ENCODE assay signal across 24 cellular contexts in the genomic region with DNA sequence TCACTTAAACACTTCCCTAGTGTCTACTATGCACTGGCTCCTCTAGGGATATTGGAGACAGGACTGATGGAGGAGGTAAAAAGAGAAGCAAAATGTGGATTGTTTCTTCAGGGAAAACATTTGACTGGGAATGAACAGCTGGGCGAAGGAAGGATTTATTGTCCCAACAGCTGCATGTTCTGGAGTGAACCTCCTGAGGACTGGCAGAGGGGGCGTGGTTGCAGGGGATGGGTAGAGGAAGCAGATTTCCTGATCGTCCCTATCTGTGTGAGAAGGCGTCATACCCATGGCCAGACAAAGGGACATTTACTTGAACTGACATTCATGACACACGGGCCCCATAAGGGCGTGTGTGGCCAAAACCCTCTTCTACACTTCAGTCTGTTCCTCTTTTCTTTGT.
"Had no signal": no experiment of that assay in that cellular context is flagged by ENCODE, and none has a peak within 500 bp of the region (broad histone marks: within the 10 kb centered on the region; RNA-seq: fewer than 3 reads in every experiment).

No MANE protein-coding gene starts in this region.

- H3K27ac Mint-ChIP-seq: activated CD4-positive, alpha-beta T cell treated with anti-CD3 and anti-CD28 coated beads for 36 hours; activated CD8-positive, alpha-beta memory T cell treated with anti-CD3 and anti-CD28 coated beads, Interleukin-2, amount 10 ng/mL, durations not matched to agents 7 days and 5 days; activated naive CD4-positive, alpha-beta T cell treated with anti-CD3 and anti-CD28 coated beads, Interleukin-2, amount 50 U/mL, for 24 hours; activated T-cell treated with anti-CD3 and anti-CD28 coated beads, Interleukin-2, amount 50 U/mL, for 24 hours; activated T-helper 1 cell treated with anti-CD3 and anti-CD28 coated beads, Interleukin-12 subunit alpha, Interleukin-12 subunit beta, Interleukin-2, Interleukin-4 antibody, amounts not matched to agents 30 ng/mL and 10 ng/mL and 1 ng/mL, durations not matched to agents 14 hours and 24 hours and 36 hours; T-helper 1 cell treated with Interleukin-12 subunit alpha and Interleukin-12 subunit beta and Interleukin-4 antibody, amounts not matched to agents 30 μg/mL and 1 μg/mL, for 36 hours had no signal

- H3K9me3 ChIP-seq: breast epithelium, Peyer's patch had no signal

- DNase-seq: activated CD4-positive, alpha-beta T cell treated with anti-CD3 and anti-CD28 coated beads, Interleukin-2, amount 50 U/mL, for 4 hours; activated CD8-positive, alpha-beta memory T cell treated with anti-CD3 and anti-CD28 coated beads, Interleukin-2, amount 10 ng/mL, durations not matched to agents 7 days and 5 days; activated effector memory CD4-positive, alpha-beta T cell treated with Interleukin-2 at 50 U/mL for 16 hours; activated naive CD4-positive, alpha-beta T cell; activated T-cell treated with anti-CD3 and anti-CD28 coated beads, Interleukin-2, amount 50 U/mL, for 24 hours; aorta; caudate nucleus; Kasumi-1; NCI-H146; NCI-H1930; NCI-H2171; NCI-H2227 treated with DMSO at 0.1 percent for 48 hours; NCI-H774; NK-92 treated with Interleukin-12 subunit alpha and Interleukin-12 subunit beta, amount 100 ng/mL, for 24 hours; Peyer's patch; Right ventricle myocardium superior; T-helper 9 cell had no signal

- H3K27ac ChIP-seq: breast epithelium, Peyer's patch, RWPE1, VCaP had no signal

- H3K4me3 Mint-ChIP-seq: activated CD4-positive, alpha-beta T cell treated with anti-CD3 and anti-CD28 coated beads for 36 hours; activated CD8-positive, alpha-beta memory T cell treated with anti-CD3 and anti-CD28 coated beads, Interleukin-2, amount 10 ng/mL, durations not matched to agents 7 days and 5 days; activated naive CD4-positive, alpha-beta T cell treated with anti-CD3 and anti-CD28 coated beads, Interleukin-2, amount 50 U/mL, for 24 hours; activated T-cell treated with anti-CD3 and anti-CD28 coated beads, Interleukin-2, amount 50 U/mL, for 24 hours; activated T-helper 1 cell treated with anti-CD3 and anti-CD28 coated beads, Interleukin-12 subunit alpha, Interleukin-12 subunit beta, Interleukin-2, Interleukin-4 antibody, amounts not matched to agents 30 ng/mL and 10 ng/mL and 1 ng/mL, durations not matched to agents 14 hours and 24 hours and 36 hours; T-helper 1 cell treated with Interleukin-12 subunit alpha and Interleukin-12 subunit beta and Interleukin-4 antibody, amounts not matched to agents 30 μg/mL and 1 μg/mL, for 36 hours had no signal

- H3K4me3 ChIP-seq: breast epithelium, Peyer's patch had no signal

- H3K9me3 Mint-ChIP-seq: activated T-cell treated with anti-CD3 and anti-CD28 coated beads, Interleukin-2, amount 50 U/mL, for 24 hours had no signal

- H3K27me3 Mint-ChIP-seq: activated CD4-positive, alpha-beta T cell treated with anti-CD3 and anti-CD28 coated beads for 36 hours; activated CD8-positive, alpha-beta memory T cell treated with anti-CD3 and anti-CD28 coated beads, Interleukin-2, amount 10 ng/mL, durations not matched to agents 7 days and 5 days; activated T-cell treated with anti-CD3 and anti-CD28 coated beads, Interleukin-2, amount 50 U/mL, for 24 hours had no signal

- H3K27me3 ChIP-seq: breast epithelium, Peyer's patch had no signal

- H3K4me1 ChIP-seq: breast epithelium, Peyer's patch had no signal

- H3K4me1 Mint-ChIP-seq: activated CD4-positive, alpha-beta T cell treated with anti-CD3 and anti-CD28 coated beads for 36 hours; activated CD8-positive, alpha-beta memory T cell treated with anti-CD3 and anti-CD28 coated beads, Interleukin-2, amount 10 ng/mL, durations not matched to agents 7 days and 5 days; activated naive CD4-positive, alpha-beta T cell treated with anti-CD3 and anti-CD28 coated beads, Interleukin-2, amount 50 U/mL, for 24 hours had no signal

- ATAC-seq: activated CD4-positive, alpha-beta T cell treated with anti-CD3 and anti-CD28 coated beads for 36 hours; activated CD8-positive, alpha-beta memory T cell treated with anti-CD3 and anti-CD28 coated beads, Interleukin-2, amount 10 ng/mL, durations not matched to agents 7 days and 5 days had no signal

- H3K36me3 Mint-ChIP-seq: activated CD8-positive, alpha-beta memory T cell treated with anti-CD3 and anti-CD28 coated beads, Interleukin-2, amount 10 ng/mL, durations not matched to agents 7 days and 5 days; activated naive CD4-positive, alpha-beta T cell treated with anti-CD3 and anti-CD28 coated beads, Interleukin-2, amount 50 U/mL, for 24 hours had no signal
